1 cellular context compared by ENCODE assay signal in the genomic region with DNA sequence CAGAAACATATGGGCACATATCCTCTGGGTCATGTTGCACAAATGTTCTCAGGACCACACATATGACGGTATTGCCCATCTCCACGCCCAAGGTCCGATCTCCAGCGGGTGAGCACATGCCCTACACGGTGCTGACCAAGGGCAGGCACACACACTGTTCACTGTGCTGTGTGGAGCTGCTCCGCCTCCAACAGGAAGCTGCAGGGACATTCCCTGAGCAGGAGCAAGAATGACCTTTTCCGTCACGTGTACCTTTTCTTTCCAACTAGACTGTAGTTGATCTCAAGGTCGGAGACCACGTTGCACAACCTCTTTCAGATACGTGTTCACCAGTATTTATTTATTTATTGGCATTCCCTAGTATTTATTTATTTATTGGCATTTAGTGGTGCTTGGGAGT.
TF ChIP-seq lines count a peak whose summit lies in the region.

No MANE protein-coding gene starts in this region.

TF ChIP-seq in HepG2, 621 proteins besides CTCF, POLR2A, EP300 and RAD21 (continued from another document and continues in another):
- TF ChIP-seq, protein P1, sequence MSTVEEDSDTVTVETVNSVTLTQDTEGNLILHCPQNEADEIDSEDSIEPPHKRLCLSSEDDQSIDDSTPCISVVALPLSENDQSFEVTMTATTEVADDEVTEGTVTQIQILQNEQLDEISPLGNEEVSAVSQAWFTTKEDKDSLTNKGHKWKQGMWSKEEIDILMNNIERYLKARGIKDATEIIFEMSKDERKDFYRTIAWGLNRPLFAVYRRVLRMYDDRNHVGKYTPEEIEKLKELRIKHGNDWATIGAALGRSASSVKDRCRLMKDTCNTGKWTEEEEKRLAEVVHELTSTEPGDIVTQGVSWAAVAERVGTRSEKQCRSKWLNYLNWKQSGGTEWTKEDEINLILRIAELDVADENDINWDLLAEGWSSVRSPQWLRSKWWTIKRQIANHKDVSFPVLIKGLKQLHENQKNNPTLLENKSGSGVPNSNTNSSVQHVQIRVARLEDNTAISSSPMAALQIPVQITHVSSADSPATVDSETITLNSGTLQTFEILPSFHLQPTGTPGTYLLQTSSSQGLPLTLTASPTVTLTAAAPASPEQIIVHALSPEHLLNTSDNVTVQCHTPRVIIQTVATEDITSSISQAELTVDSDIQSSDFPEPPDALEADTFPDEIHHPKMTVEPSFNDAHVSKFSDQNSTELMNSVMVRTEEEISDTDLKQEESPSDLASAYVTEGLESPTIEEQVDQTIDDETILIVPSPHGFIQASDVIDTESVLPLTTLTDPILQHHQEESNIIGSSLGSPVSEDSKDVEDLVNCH (CRISPR knock-in tag; IDR thresholded peaks at IDR 0.05): no peak
- TF ChIP-seq, protein P2, sequence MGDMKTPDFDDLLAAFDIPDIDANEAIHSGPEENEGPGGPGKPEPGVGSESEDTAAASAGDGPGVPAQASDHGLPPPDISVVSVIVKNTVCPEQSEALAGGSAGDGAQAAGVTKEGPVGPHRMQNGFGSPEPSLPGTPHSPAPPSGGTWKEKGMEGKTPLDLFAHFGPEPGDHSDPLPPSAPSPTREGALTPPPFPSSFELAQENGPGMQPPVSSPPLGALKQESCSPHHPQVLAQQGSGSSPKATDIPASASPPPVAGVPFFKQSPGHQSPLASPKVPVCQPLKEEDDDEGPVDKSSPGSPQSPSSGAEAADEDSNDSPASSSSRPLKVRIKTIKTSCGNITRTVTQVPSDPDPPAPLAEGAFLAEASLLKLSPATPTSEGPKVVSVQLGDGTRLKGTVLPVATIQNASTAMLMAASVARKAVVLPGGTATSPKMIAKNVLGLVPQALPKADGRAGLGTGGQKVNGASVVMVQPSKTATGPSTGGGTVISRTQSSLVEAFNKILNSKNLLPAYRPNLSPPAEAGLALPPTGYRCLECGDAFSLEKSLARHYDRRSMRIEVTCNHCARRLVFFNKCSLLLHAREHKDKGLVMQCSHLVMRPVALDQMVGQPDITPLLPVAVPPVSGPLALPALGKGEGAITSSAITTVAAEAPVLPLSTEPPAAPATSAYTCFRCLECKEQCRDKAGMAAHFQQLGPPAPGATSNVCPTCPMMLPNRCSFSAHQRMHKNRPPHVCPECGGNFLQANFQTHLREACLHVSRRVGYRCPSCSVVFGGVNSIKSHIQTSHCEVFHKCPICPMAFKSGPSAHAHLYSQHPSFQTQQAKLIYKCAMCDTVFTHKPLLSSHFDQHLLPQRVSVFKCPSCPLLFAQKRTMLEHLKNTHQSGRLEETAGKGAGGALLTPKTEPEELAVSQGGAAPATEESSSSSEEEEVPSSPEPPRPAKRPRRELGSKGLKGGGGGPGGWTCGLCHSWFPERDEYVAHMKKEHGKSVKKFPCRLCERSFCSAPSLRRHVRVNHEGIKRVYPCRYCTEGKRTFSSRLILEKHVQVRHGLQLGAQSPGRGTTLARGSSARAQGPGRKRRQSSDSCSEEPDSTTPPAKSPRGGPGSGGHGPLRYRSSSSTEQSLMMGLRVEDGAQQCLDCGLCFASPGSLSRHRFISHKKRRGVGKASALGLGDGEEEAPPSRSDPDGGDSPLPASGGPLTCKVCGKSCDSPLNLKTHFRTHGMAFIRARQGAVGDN (CRISPR knock-in tag; IDR thresholded peaks at IDR 0.05): peak; percentile 88
- TF ChIP-seq JUND (CRISPR knock-in tag; IDR thresholded peaks at IDR 0.05): peak; percentile 15; the same call in 1 of the 2 replicates
- no peak for TF ChIP-seq TBP (CRISPR knock-in tag; IDR thresholded peaks at IDR 0.05)
- TF ChIP-seq, protein P3, sequence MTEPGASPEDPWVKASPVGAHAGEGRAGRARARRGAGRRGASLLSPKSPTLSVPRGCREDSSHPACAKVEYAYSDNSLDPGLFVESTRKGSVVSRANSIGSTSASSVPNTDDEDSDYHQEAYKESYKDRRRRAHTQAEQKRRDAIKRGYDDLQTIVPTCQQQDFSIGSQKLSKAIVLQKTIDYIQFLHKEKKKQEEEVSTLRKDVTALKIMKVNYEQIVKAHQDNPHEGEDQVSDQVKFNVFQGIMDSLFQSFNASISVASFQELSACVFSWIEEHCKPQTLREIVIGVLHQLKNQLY (CRISPR knock-in tag; IDR thresholded peaks at IDR 0.05): peak; percentile 96
- no peak for TF ChIP-seq MED13 (CRISPR knock-in tag; IDR thresholded peaks at IDR 0.05)
- TF ChIP-seq, protein P4, sequence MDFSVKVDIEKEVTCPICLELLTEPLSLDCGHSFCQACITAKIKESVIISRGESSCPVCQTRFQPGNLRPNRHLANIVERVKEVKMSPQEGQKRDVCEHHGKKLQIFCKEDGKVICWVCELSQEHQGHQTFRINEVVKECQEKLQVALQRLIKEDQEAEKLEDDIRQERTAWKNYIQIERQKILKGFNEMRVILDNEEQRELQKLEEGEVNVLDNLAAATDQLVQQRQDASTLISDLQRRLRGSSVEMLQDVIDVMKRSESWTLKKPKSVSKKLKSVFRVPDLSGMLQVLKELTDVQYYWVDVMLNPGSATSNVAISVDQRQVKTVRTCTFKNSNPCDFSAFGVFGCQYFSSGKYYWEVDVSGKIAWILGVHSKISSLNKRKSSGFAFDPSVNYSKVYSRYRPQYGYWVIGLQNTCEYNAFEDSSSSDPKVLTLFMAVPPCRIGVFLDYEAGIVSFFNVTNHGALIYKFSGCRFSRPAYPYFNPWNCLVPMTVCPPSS (IDR thresholded peaks at IDR 0.05): no peak
- no peak for TF ChIP-seq GFI1 (CRISPR knock-in tag; IDR thresholded peaks at IDR 0.05; ENCODE audit: borderline replicate concordance)
- TF ChIP-seq, protein P5, sequence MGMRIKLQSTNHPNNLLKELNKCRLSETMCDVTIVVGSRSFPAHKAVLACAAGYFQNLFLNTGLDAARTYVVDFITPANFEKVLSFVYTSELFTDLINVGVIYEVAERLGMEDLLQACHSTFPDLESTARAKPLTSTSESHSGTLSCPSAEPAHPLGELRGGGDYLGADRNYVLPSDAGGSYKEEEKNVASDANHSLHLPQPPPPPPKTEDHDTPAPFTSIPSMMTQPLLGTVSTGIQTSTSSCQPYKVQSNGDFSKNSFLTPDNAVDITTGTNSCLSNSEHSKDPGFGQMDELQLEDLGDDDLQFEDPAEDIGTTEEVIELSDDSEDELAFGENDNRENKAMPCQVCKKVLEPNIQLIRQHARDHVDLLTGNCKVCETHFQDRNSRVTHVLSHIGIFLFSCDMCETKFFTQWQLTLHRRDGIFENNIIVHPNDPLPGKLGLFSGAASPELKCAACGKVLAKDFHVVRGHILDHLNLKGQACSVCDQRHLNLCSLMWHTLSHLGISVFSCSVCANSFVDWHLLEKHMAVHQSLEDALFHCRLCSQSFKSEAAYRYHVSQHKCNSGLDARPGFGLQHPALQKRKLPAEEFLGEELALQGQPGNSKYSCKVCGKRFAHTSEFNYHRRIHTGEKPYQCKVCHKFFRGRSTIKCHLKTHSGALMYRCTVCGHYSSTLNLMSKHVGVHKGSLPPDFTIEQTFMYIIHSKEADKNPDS (CRISPR knock-in tag; IDR thresholded peaks at IDR 0.05): 0 out of 2 replicates have a peak, but pooled peaks have one; percentile 67
- peak; percentile 56; the same call in 1 of the 2 replicates for TF ChIP-seq ZNF44 (CRISPR knock-in tag; IDR thresholded peaks at IDR 0.05)
- no peak for TF ChIP-seq ZNF772 (CRISPR knock-in tag; IDR thresholded peaks at IDR 0.05)
- no peak for TF ChIP-seq ZNF879 (CRISPR knock-in tag; IDR thresholded peaks at IDR 0.05)
- no peak for TF ChIP-seq ZNF335 (CRISPR knock-in tag; IDR thresholded peaks at IDR 0.05)
- no peak for TF ChIP-seq ZNF124 (CRISPR knock-in tag; IDR thresholded peaks at IDR 0.05)
- TF ChIP-seq, protein P6, sequence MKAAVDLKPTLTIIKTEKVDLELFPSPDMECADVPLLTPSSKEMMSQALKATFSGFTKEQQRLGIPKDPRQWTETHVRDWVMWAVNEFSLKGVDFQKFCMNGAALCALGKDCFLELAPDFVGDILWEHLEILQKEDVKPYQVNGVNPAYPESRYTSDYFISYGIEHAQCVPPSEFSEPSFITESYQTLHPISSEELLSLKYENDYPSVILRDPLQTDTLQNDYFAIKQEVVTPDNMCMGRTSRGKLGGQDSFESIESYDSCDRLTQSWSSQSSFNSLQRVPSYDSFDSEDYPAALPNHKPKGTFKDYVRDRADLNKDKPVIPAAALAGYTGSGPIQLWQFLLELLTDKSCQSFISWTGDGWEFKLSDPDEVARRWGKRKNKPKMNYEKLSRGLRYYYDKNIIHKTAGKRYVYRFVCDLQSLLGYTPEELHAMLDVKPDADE (CRISPR knock-in tag; IDR thresholded peaks at IDR 0.05): no peak
- TF ChIP-seq TSC22D2 (CRISPR knock-in tag; IDR thresholded peaks at IDR 0.05; ENCODE audit: borderline replicate concordance): no peak
- no peak for TF ChIP-seq RORA (CRISPR knock-in tag; IDR thresholded peaks at IDR 0.05)
- no peak for TF ChIP-seq ZNF383 (CRISPR knock-in tag; IDR thresholded peaks at IDR 0.05; ENCODE audit: borderline replicate concordance)
- TF ChIP-seq, protein P7, sequence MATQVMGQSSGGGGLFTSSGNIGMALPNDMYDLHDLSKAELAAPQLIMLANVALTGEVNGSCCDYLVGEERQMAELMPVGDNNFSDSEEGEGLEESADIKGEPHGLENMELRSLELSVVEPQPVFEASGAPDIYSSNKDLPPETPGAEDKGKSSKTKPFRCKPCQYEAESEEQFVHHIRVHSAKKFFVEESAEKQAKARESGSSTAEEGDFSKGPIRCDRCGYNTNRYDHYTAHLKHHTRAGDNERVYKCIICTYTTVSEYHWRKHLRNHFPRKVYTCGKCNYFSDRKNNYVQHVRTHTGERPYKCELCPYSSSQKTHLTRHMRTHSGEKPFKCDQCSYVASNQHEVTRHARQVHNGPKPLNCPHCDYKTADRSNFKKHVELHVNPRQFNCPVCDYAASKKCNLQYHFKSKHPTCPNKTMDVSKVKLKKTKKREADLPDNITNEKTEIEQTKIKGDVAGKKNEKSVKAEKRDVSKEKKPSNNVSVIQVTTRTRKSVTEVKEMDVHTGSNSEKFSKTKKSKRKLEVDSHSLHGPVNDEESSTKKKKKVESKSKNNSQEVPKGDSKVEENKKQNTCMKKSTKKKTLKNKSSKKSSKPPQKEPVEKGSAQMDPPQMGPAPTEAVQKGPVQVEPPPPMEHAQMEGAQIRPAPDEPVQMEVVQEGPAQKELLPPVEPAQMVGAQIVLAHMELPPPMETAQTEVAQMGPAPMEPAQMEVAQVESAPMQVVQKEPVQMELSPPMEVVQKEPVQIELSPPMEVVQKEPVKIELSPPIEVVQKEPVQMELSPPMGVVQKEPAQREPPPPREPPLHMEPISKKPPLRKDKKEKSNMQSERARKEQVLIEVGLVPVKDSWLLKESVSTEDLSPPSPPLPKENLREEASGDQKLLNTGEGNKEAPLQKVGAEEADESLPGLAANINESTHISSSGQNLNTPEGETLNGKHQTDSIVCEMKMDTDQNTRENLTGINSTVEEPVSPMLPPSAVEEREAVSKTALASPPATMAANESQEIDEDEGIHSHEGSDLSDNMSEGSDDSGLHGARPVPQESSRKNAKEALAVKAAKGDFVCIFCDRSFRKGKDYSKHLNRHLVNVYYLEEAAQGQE (IDR thresholded peaks at IDR 0.05; ENCODE audit: borderline replicate concordance in 1 of 2, low read depth in 1 of 2, low read length in 2 of 2): 0 out of 4 replicates have a peak, but pooled peaks of 1 of the 2 experiments have one; percentile 25
- TF ChIP-seq, protein P8, sequence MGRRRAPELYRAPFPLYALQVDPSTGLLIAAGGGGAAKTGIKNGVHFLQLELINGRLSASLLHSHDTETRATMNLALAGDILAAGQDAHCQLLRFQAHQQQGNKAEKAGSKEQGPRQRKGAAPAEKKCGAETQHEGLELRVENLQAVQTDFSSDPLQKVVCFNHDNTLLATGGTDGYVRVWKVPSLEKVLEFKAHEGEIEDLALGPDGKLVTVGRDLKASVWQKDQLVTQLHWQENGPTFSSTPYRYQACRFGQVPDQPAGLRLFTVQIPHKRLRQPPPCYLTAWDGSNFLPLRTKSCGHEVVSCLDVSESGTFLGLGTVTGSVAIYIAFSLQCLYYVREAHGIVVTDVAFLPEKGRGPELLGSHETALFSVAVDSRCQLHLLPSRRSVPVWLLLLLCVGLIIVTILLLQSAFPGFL (CRISPR knock-in tag; IDR thresholded peaks at IDR 0.05): no peak
- TF ChIP-seq, protein P9, sequence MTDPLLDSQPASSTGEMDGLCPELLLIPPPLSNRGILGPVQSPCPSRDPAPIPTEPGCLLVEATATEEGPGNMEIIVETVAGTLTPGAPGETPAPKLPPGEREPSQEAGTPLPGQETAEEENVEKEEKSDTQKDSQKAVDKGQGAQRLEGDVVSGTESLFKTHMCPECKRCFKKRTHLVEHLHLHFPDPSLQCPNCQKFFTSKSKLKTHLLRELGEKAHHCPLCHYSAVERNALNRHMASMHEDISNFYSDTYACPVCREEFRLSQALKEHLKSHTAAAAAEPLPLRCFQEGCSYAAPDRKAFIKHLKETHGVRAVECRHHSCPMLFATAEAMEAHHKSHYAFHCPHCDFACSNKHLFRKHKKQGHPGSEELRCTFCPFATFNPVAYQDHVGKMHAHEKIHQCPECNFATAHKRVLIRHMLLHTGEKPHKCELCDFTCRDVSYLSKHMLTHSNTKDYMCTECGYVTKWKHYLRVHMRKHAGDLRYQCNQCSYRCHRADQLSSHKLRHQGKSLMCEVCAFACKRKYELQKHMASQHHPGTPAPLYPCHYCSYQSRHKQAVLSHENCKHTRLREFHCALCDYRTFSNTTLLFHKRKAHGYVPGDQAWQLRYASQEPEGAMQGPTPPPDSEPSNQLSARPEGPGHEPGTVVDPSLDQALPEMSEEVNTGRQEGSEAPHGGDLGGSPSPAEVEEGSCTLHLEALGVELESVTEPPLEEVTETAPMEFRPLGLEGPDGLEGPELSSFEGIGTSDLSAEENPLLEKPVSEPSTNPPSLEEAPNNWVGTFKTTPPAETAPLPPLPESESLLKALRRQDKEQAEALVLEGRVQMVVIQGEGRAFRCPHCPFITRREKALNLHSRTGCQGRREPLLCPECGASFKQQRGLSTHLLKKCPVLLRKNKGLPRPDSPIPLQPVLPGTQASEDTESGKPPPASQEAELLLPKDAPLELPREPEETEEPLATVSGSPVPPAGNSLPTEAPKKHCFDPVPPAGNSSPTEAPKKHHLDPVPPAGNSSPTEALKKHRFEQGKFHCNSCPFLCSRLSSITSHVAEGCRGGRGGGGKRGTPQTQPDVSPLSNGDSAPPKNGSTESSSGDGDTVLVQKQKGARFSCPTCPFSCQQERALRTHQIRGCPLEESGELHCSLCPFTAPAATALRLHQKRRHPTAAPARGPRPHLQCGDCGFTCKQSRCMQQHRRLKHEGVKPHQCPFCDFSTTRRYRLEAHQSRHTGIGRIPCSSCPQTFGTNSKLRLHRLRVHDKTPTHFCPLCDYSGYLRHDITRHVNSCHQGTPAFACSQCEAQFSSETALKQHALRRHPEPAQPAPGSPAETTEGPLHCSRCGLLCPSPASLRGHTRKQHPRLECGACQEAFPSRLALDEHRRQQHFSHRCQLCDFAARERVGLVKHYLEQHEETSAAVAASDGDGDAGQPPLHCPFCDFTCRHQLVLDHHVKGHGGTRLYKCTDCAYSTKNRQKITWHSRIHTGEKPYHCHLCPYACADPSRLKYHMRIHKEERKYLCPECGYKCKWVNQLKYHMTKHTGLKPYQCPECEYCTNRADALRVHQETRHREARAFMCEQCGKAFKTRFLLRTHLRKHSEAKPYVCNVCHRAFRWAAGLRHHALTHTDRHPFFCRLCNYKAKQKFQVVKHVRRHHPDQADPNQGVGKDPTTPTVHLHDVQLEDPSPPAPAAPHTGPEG (CRISPR knock-in tag; IDR thresholded peaks at IDR 0.05): no peak
- TF ChIP-seq PCBP2 (optimal IDR thresholded peaks at IDR 0.05; ENCODE audit: low read depth, low read length, poor library complexity, severe bottlenecking): no peak
- TF ChIP-seq, protein P10, sequence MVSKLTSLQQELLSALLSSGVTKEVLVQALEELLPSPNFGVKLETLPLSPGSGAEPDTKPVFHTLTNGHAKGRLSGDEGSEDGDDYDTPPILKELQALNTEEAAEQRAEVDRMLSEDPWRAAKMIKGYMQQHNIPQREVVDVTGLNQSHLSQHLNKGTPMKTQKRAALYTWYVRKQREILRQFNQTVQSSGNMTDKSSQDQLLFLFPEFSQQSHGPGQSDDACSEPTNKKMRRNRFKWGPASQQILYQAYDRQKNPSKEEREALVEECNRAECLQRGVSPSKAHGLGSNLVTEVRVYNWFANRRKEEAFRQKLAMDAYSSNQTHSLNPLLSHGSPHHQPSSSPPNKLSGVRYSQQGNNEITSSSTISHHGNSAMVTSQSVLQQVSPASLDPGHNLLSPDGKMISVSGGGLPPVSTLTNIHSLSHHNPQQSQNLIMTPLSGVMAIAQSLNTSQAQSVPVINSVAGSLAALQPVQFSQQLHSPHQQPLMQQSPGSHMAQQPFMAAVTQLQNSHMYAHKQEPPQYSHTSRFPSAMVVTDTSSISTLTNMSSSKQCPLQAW (CRISPR knock-in tag; IDR thresholded peaks at IDR 0.05): peak; percentile 80
